8 cellular contexts compared by ENCODE assay signal in the genomic region with DNA sequence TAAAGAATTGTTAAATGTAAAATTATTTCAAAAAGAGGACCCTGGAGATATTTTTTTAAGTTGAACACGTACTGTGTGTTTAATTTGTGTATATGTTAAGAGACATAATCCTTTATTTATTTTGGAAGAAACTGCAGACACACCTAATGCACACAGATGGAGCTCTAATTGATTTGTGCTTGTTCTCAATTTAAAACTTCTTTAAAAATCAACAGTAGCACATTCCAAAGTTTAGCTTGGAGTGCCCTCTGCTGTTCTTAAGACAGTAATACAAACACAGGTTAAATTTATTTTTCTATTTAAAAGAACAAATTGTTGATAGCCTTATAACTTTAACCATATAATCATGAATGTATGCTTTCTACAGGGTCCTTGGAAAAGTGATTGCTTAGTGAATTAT.
DNase-seq lines count a peak whose midpoint lies in the region; ATAC-seq and TF ChIP-seq lines count a peak whose summit lies in the region.

No MANE protein-coding gene starts in this region.

- H3K4me2 ChIP-seq in osteoblast (ENCODE audit: insufficient read depth, low read length), result no peak overlapping the region

- no peaks in the 10 kb centered on the region for H4K20me1 ChIP-seq in osteoblast (ENCODE audit: insufficient read depth, low read length)

- DNase-seq in AG04450 (ENCODE audit: low read depth, low spot score) (no peak), H4 (ENCODE audit: low spot score) (peak; percentile 63), NCI-H82 treated with DMSO at 0.1 percent for 48 hours (lab: John Stamatoyannopoulos, UW; ENCODE audit: unreplicated experiment) (peak; percentile 19), dorsolateral prefrontal cortex (no peak), osteoblast (ENCODE audit: insufficient read length, low spot score, missing footprints) (no peak)

- no peaks in the 10 kb centered on the region for H3K36me3 ChIP-seq in osteoblast (ENCODE audit: insufficient read depth, low read length)

- H2AFZ ChIP-seq in osteoblast (ENCODE audit: low read length), result no peak overlapping the region

- no peaks in the 10 kb centered on the region for H3K27me3 ChIP-seq in AG04450 (ENCODE audit: control insufficient read depth, insufficient read depth, low read length)
- H3K27me3 ChIP-seq in dorsolateral prefrontal cortex, result peaks cover 0 to 5% (median 0%) of the 10 kb centered on the region in 45 donors
- H3K27me3 ChIP-seq in osteoblast (ENCODE audit: insufficient read depth, low read length), result no peaks in the 10 kb centered on the region

- TF ChIP-seq CTCF in AG04450 (IDR thresholded peaks at IDR 0.05; ENCODE audit: low read depth, low read length) (peak; percentile 37), dorsolateral prefrontal cortex (IDR thresholded peaks at IDR 0.05 in 54 of 56, conservative IDR thresholded peaks at IDR 0.05 in 2 of 56; ENCODE audit: low read depth in 1 of 56, partially characterized antibody in 56 of 56) (peak in 55 of 56 donors; percentile 35 to 79 (median 57)), osteoblast (IDR thresholded peaks at IDR 0.05; ENCODE audit: extremely low read depth, low read depth, low read length) (peak; percentile 59)

- CTCF ChIA-PET in AG04450 (lab: Charles Lee), result no interaction called here

- POLR2A ChIA-PET in AG04450 (lab: Yijun Ruan, JAX), result no interaction called here

- H3K79me2 ChIP-seq in osteoblast (ENCODE audit: insufficient read depth, low read length), result no peaks in the 10 kb centered on the region

- intact Hi-C loops in dorsolateral prefrontal cortex (cut with DNase I), result no loop called here

- H3K9me3 ChIP-seq in AG04450 (ENCODE audit: control insufficient read depth, insufficient read depth, low read length) (peaks cover 29% of the 10 kb centered on the region), osteoblast (ENCODE audit: low read depth, low read length) (no peaks in the 10 kb centered on the region)

- H3K27ac ChIP-seq in AG04450 (ENCODE audit: low read depth, low read length), result no peak overlapping the region
- no peak overlapping the region for H3K27ac ChIP-seq in dorsolateral prefrontal cortex
- no peak overlapping the region for H3K27ac ChIP-seq in osteoblast (ENCODE audit: low read depth, low read length)

- H3K4me1 ChIP-seq in osteoblast (ENCODE audit: insufficient read depth, low read length), result no peaks in the 10 kb centered on the region

- H3K4me3 ChIP-seq in AG04450 (ENCODE audit: low read depth, low read length) (no peak overlapping the region), dorsolateral prefrontal cortex (no peak overlapping the region), osteoblast (ENCODE audit: insufficient read depth, low read length) (no peak overlapping the region)

- no peak for ATAC-seq in HG03442 (IDR thresholded peaks at IDR 0.05; ENCODE audit: unreplicated experiment)
- no peak for ATAC-seq in HG03520 (IDR thresholded peaks at IDR 0.05; ENCODE audit: unreplicated experiment)
- no peak for ATAC-seq in GM18498 (IDR thresholded peaks at IDR 0.05; ENCODE audit: unreplicated experiment)

Comparison
In these comparisons a context has a peak if more than half of its experiments do, and no peak if none do; other contexts are left out.
1. DNase-seq: peak in H4 (single experiment) and NCI-H82 treated with DMSO at 0.1 percent for 48 hours (single experiment); none in AG04450 (single experiment), dorsolateral prefrontal cortex (0 of 10) and osteoblast (single experiment).
2. Peak in every context shown above with its lines, with median percentiles within 50 percentile points of each other: CTCF ChIP-seq.